ENCODE assay signal across 1 cellular context in genomic region chr16:68380676-68381362, GRCh38.
TF ChIP-seq lines count a peak whose summit lies in the region.

No MANE protein-coding gene starts in this region.

TF ChIP-seq in H1, 55 proteins besides CTCF, POLR2A, EP300 and RAD21 (continued from another document):
- no peak for TF ChIP-seq HDAC2 (IDR thresholded peaks at IDR 0.05; ENCODE audit: borderline replicate concordance in 1 of 2, low read depth in 2 of 2, low read length in 2 of 2)
- TF ChIP-seq KDM1A (IDR thresholded peaks at IDR 0.05; ENCODE audit: borderline replicate concordance, low read length) = no peak
- TF ChIP-seq GABPA (IDR thresholded peaks at IDR 0.05; ENCODE audit: borderline replicate concordance, insufficient read depth, low read length) = no peak
- TF ChIP-seq RNF2 (IDR thresholded peaks at IDR 0.05; ENCODE audit: borderline replicate concordance, low read depth, low read length, missing control alignments, poor library complexity, severe bottlenecking) = no peak
- TF ChIP-seq ZNF274 (IDR thresholded peaks at IDR 0.05; ENCODE audit: borderline replicate concordance, extremely low read depth, low read length) = no peak
- TF ChIP-seq CBX8 (IDR thresholded peaks at IDR 0.05; ENCODE audit: borderline replicate concordance, low read depth, low read length) = no peak
- TF ChIP-seq ATF2 (IDR thresholded peaks at IDR 0.05; ENCODE audit: low read length) = no peak
- TF ChIP-seq RFX5 (IDR thresholded peaks at IDR 0.05; ENCODE audit: borderline replicate concordance, low read depth, low read length) = no peak
